In genomic region chr12:30788754-30789153, GRCh38 we compare ENCODE assay signal across 11 cellular contexts.
"Had no signal": no experiment of that assay in that cellular context is flagged by ENCODE, and none has a peak within 500 bp of the region (broad histone marks: within the 10 kb centered on the region; RNA-seq: fewer than 3 reads in every experiment).

No MANE protein-coding gene starts in this region.

- DNase-seq: GM23248, GOT3, H7, H9, HCEC 1CT, HFFc6 had no signal

- H2AFZ ChIP-seq: GM23248, GM23338 had no signal

- H3K27ac Mint-ChIP-seq: GM23338, H9, HFFc6 had no signal

- H3K4me3 Mint-ChIP-seq: GM23338, H9, HFFc6 had no signal

- H3K4me3 ChIP-seq: GM23248, GM23338, HAP-1 had no signal

- H3K27ac ChIP-seq: GM23248 had no signal

- H3K4me2 ChIP-seq: GM23338 had no signal

- FAIRE-seq: H1, H54 had no signal

- H3K36me3 ChIP-seq: HAP-1 had no signal

- ATAC-seq: GM23338, HCT116 had no signal

- H3K9ac ChIP-seq: GM23248 had no signal

- H3K9me3 Mint-ChIP-seq: HFFc6 had no signal
